Comparison of ENCODE assay signal across 1 cellular context in genomic region chr17:58517928-58518609, GRCh38.
TF ChIP-seq lines count a peak whose summit lies in the region.

No MANE protein-coding gene starts in this region.

TF ChIP-seq in K562, 482 proteins besides CTCF, POLR2A, EP300 and RAD21 (continued from another document and continues in another):
- TF ChIP-seq MTA1 (IDR thresholded peaks at IDR 0.05; ENCODE audit: borderline replicate concordance) (peak; percentile 94), TFE3 (CRISPR knock-in tag; IDR thresholded peaks at IDR 0.05) (no peak), ZZZ3 (IDR thresholded peaks at IDR 0.05) (peak; percentile 90), MYBL2 (IDR thresholded peaks at IDR 0.05; ENCODE audit: low read depth) (no peak), MYBL2 (CRISPR knock-in tag; IDR thresholded peaks at IDR 0.05; ENCODE audit: borderline replicate concordance) (no peak), AFF1 (IDR thresholded peaks at IDR 0.05; ENCODE audit: low read depth in 1 of 2, partially characterized antibody in 2 of 2) (peak in 1 of 2 experiments; percentile 82), DPF2 (IDR thresholded peaks at IDR 0.05) (peak; percentile 15; the same call in 1 of the 2 replicates), MYC (IDR thresholded peaks at IDR 0.05; ENCODE audit: low read depth, low read length) (peak; percentile 38), MYC (CRISPR knock-in tag; IDR thresholded peaks at IDR 0.05; ENCODE audit: borderline replicate concordance, low read depth) (peak; percentile 19; the same call in 1 of the 2 replicates), CBX1 (IDR thresholded peaks at IDR 0.05; ENCODE audit: low read depth) (no peak), SAP30 (IDR thresholded peaks at IDR 0.05; ENCODE audit: borderline replicate concordance, insufficient read depth, low read depth, low read length, poor library complexity, severe bottlenecking) (peak; percentile 31), HMGN3 (IDR thresholded peaks at IDR 0.05; ENCODE audit: borderline replicate concordance, extremely low read depth, insufficient read length, low read depth, low read length) (peak; percentile 20), ZNF639 (CRISPR knock-in tag; conservative IDR thresholded peaks at IDR 0.05 in 1 of 2, IDR thresholded peaks at IDR 0.05 in 1 of 2) (0 out of 4 replicates have a peak, but pooled peaks of 1 of the 2 experiments have one; percentile 52), ZKSCAN3 (CRISPR knock-in tag; IDR thresholded peaks at IDR 0.05) (no peak), ASH1L (IDR thresholded peaks at IDR 0.05; ENCODE audit: borderline replicate concordance, low read depth, partially characterized antibody) (peak; percentile 98), ZNF764 (CRISPR knock-in tag; IDR thresholded peaks at IDR 0.05; ENCODE audit: low read depth) (no peak), CHCHD3 (CRISPR knock-in tag; IDR thresholded peaks at IDR 0.05) (no peak), ZNF507 (tag; conservative IDR thresholded peaks at IDR 0.05) (no peak), KLF10 (CRISPR knock-in tag; IDR thresholded peaks at IDR 0.05) (no peak), MEF2A (IDR thresholded peaks at IDR 0.05; ENCODE audit: control insufficient read depth, low read depth, low read length) (0 out of 2 replicates have a peak, but pooled peaks have one; percentile 46), KLF1 (tag; IDR thresholded peaks at IDR 0.05) (peak; percentile 94), SMARCC2 (IDR thresholded peaks at IDR 0.05; ENCODE audit: low read depth) (peak; percentile 30; the same call in 1 of the 2 replicates), KDM1A (IDR thresholded peaks at IDR 0.05) (no peak; a peak in 1 of 4 replicates), RNF2 (IDR thresholded peaks at IDR 0.05) (peak; percentile 7; the same call in 1 of the 2 replicates), NRF1 (conservative IDR thresholded peaks at IDR 0.05 in 1 of 2, IDR thresholded peaks at IDR 0.05 in 1 of 2) (peak; percentile 79 to 85), NCOA6 (IDR thresholded peaks at IDR 0.05) (no peak), E2F8 (IDR thresholded peaks at IDR 0.05; ENCODE audit: low read depth, partially characterized antibody) (peak; percentile 70), HOXB6 (CRISPR knock-in tag; IDR thresholded peaks at IDR 0.05; ENCODE audit: borderline replicate concordance) (no peak), SIN3A (IDR thresholded peaks at IDR 0.05; ENCODE audit: borderline replicate concordance in 2 of 2, control insufficient read depth in 1 of 2, low read depth in 2 of 2, low read length in 2 of 2) (peak in 1 of 2 experiments; percentile 83; a peak in 2 of 4 replicates), PKNOX1 (IDR thresholded peaks at IDR 0.05) (peak; percentile 57), HCFC1 (IDR thresholded peaks at IDR 0.05; ENCODE audit: low read depth, low read length) (peak; percentile 78), SREBF1 (IDR thresholded peaks at IDR 0.05; ENCODE audit: borderline replicate concordance, low read depth, low read length) (0 out of 2 replicates have a peak, but pooled peaks have one; percentile 12), POLR2AphosphoS5 (IDR thresholded peaks at IDR 0.05; ENCODE audit: control insufficient read depth, insufficient read depth, low read depth, low read length) (peak; percentile 63; the same call in 1 of the 2 replicates), HMG20B (CRISPR knock-in tag; IDR thresholded peaks at IDR 0.05) (no peak), POLR2B (IDR thresholded peaks at IDR 0.05; ENCODE audit: low read depth, partially characterized antibody) (peak; percentile 78), YBX1 (IDR thresholded peaks at IDR 0.05) (no peak), SPI1 (IDR thresholded peaks at IDR 0.05; ENCODE audit: borderline replicate concordance, low read depth, low read length) (0 out of 2 replicates have a peak, but pooled peaks have one; percentile 28), ARID3A (IDR thresholded peaks at IDR 0.05; ENCODE audit: borderline replicate concordance, low read depth, low read length) (0 out of 2 replicates have a peak, but pooled peaks have one; percentile 12)
- TF ChIP-seq, protein P1, sequence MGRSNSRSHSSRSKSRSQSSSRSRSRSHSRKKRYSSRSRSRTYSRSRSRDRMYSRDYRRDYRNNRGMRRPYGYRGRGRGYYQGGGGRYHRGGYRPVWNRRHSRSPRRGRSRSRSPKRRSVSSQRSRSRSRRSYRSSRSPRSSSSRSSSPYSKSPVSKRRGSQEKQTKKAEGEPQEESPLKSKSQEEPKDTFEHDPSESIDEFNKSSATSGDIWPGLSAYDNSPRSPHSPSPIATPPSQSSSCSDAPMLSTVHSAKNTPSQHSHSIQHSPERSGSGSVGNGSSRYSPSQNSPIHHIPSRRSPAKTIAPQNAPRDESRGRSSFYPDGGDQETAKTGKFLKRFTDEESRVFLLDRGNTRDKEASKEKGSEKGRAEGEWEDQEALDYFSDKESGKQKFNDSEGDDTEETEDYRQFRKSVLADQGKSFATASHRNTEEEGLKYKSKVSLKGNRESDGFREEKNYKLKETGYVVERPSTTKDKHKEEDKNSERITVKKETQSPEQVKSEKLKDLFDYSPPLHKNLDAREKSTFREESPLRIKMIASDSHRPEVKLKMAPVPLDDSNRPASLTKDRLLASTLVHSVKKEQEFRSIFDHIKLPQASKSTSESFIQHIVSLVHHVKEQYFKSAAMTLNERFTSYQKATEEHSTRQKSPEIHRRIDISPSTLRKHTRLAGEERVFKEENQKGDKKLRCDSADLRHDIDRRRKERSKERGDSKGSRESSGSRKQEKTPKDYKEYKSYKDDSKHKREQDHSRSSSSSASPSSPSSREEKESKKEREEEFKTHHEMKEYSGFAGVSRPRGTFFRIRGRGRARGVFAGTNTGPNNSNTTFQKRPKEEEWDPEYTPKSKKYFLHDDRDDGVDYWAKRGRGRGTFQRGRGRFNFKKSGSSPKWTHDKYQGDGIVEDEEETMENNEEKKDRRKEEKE (IDR thresholded peaks at IDR 0.05; ENCODE audit: borderline replicate concordance in 1 of 2, control insufficient read depth in 1 of 2, low read depth in 2 of 2, low read length in 1 of 2) = peak in 1 of 2 experiments; percentile 70; a peak in 2 of 4 replicates
- TF ChIP-seq, protein P2, sequence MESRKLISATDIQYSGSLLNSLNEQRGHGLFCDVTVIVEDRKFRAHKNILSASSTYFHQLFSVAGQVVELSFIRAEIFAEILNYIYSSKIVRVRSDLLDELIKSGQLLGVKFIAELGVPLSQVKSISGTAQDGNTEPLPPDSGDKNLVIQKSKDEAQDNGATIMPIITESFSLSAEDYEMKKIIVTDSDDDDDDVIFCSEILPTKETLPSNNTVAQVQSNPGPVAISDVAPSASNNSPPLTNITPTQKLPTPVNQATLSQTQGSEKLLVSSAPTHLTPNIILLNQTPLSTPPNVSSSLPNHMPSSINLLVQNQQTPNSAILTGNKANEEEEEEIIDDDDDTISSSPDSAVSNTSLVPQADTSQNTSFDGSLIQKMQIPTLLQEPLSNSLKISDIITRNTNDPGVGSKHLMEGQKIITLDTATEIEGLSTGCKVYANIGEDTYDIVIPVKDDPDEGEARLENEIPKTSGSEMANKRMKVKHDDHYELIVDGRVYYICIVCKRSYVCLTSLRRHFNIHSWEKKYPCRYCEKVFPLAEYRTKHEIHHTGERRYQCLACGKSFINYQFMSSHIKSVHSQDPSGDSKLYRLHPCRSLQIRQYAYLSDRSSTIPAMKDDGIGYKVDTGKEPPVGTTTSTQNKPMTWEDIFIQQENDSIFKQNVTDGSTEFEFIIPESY (CRISPR knock-in tag; IDR thresholded peaks at IDR 0.05) = no peak
- TF ChIP-seq, protein P3, sequence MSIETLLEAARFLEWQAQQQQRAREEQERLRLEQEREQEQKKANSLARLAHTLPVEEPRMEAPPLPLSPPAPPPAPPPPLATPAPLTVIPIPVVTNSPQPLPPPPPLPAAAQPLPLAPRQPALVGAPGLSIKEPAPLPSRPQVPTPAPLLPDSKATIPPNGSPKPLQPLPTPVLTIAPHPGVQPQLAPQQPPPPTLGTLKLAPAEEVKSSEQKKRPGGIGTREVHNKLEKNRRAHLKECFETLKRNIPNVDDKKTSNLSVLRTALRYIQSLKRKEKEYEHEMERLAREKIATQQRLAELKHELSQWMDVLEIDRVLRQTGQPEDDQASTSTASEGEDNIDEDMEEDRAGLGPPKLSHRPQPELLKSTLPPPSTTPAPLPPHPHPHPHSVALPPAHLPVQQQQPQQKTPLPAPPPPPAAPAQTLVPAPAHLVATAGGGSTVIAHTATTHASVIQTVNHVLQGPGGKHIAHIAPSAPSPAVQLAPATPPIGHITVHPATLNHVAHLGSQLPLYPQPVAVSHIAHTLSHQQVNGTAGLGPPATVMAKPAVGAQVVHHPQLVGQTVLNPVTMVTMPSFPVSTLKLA (conservative IDR thresholded peaks at IDR 0.05) = peak; percentile 82 to 90
